1 cellular context compared by ENCODE assay signal in the genomic region with DNA sequence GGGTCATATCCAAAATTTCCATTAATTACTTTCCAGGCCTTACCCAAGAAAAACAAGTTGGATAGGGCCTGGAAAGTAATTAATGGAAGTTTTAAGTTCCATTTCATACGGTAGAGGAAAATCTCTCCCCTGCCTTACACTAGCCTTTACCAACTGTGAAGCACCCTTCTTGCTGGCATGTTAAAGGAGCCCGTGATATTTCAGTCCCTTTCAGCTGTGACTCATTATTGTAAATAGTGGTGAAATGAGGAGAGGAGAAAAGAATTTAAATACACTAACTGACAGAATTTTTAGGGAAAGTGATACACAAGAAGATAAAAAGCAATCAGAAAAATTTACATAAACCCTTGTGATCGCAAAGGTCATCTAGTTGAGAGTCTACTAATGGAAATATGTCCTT.
TF ChIP-seq lines count a peak whose summit lies in the region.

No MANE protein-coding gene starts in this region.

TF ChIP-seq in HepG2, 621 proteins besides CTCF, POLR2A, EP300 and RAD21 (continued from another document):
- TF ChIP-seq YEATS2 (CRISPR knock-in tag; IDR thresholded peaks at IDR 0.05; ENCODE audit: borderline replicate concordance) (no peak), KAT2B (IDR thresholded peaks at IDR 0.05; ENCODE audit: borderline replicate concordance, low read depth, low read length) (no peak), TCF7L2 (IDR thresholded peaks at IDR 0.05; ENCODE audit: low read depth, low read length) (no peak), ATM (IDR thresholded peaks at IDR 0.05; ENCODE audit: borderline replicate concordance) (no peak)
- TF ChIP-seq, protein P1, sequence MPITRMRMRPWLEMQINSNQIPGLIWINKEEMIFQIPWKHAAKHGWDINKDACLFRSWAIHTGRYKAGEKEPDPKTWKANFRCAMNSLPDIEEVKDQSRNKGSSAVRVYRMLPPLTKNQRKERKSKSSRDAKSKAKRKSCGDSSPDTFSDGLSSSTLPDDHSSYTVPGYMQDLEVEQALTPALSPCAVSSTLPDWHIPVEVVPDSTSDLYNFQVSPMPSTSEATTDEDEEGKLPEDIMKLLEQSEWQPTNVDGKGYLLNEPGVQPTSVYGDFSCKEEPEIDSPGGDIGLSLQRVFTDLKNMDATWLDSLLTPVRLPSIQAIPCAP (CRISPR knock-in tag; IDR thresholded peaks at IDR 0.05; ENCODE audit: low read depth) = no peak
- TF ChIP-seq, protein P2, sequence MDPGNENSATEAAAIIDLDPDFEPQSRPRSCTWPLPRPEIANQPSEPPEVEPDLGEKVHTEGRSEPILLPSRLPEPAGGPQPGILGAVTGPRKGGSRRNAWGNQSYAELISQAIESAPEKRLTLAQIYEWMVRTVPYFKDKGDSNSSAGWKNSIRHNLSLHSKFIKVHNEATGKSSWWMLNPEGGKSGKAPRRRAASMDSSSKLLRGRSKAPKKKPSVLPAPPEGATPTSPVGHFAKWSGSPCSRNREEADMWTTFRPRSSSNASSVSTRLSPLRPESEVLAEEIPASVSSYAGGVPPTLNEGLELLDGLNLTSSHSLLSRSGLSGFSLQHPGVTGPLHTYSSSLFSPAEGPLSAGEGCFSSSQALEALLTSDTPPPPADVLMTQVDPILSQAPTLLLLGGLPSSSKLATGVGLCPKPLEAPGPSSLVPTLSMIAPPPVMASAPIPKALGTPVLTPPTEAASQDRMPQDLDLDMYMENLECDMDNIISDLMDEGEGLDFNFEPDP (CRISPR knock-in tag; conservative IDR thresholded peaks at IDR 0.05) = no peak
- TF ChIP-seq, protein P3, sequence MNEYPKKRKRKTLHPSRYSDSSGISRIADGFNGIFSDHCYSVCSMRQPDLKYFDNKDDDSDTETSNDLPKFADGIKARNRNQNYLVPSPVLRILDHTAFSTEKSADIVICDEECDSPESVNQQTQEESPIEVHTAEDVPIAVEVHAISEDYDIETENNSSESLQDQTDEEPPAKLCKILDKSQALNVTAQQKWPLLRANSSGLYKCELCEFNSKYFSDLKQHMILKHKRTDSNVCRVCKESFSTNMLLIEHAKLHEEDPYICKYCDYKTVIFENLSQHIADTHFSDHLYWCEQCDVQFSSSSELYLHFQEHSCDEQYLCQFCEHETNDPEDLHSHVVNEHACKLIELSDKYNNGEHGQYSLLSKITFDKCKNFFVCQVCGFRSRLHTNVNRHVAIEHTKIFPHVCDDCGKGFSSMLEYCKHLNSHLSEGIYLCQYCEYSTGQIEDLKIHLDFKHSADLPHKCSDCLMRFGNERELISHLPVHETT (CRISPR knock-in tag; conservative IDR thresholded peaks at IDR 0.05) = no peak
